ENCODE assay signal across 1 cellular context in the genomic region with DNA sequence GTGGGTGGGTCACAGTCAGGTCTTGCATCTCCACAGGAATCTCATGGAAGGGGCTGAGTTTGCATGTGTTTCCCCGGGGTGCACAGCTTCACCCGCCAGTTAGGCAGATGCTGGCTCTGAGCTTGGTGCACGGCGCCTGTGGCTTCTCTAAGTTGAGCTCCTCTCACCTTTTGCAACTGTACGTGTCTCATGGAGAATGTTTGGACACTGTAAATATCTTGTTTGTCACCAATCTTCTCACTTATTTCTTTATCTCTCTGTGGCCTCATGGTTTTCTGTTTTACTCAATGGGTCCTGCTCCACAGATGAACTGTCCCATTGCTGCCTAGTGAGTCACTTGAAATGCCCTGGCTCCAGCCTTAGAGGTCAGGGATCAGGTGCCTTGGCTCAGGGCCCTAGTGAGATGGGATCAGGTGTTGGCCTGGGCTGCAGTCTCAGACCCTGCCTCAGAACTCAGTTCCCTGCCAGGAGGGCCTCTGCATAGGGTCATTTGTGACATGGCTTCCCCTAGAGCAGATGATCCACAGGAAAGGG.
TF ChIP-seq lines count a peak whose summit lies in the region.

No MANE protein-coding gene starts in this region.

TF ChIP-seq in HCT116, 20 proteins besides CTCF, POLR2A, EP300 and RAD21 (continued from another document):
- TF ChIP-seq, protein P1, sequence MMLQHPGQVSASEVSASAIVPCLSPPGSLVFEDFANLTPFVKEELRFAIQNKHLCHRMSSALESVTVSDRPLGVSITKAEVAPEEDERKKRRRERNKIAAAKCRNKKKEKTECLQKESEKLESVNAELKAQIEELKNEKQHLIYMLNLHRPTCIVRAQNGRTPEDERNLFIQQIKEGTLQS (IDR thresholded peaks at IDR 0.05) = no peak
- TF ChIP-seq, protein P2, sequence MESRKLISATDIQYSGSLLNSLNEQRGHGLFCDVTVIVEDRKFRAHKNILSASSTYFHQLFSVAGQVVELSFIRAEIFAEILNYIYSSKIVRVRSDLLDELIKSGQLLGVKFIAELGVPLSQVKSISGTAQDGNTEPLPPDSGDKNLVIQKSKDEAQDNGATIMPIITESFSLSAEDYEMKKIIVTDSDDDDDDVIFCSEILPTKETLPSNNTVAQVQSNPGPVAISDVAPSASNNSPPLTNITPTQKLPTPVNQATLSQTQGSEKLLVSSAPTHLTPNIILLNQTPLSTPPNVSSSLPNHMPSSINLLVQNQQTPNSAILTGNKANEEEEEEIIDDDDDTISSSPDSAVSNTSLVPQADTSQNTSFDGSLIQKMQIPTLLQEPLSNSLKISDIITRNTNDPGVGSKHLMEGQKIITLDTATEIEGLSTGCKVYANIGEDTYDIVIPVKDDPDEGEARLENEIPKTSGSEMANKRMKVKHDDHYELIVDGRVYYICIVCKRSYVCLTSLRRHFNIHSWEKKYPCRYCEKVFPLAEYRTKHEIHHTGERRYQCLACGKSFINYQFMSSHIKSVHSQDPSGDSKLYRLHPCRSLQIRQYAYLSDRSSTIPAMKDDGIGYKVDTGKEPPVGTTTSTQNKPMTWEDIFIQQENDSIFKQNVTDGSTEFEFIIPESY (IDR thresholded peaks at IDR 0.05; ENCODE audit: extremely low read depth, insufficient replicate concordance, low read length) = no peak
